ENCODE assay signal across 9 cellular contexts in genomic region chr17:63435681-63436522, GRCh38. TPM values are rescaled to one million over a fixed set of nuclear protein-coding genes. Genes with fewer than 3 reads are reported as not detected.
DNase-seq lines count a peak whose midpoint lies in the region; ATAC-seq, FAIRE-seq and TF ChIP-seq lines count a peak whose summit lies in the region.
"Had no signal": no experiment of that assay in that cellular context is flagged by ENCODE, and none has a peak within 500 bp of the region (broad histone marks: within the 10 kb centered on the region; RNA-seq: fewer than 3 reads in every experiment).

No MANE protein-coding gene starts in this region.

- H3K27me3 ChIP-seq in HepG2 (ENCODE audit: control insufficient read depth in 1 of 2, insufficient read depth in 2 of 2, low read length in 2 of 2): peaks cover 0 to 12% of the 10 kb centered on the region in 2 experiments; a peak in 1 of 5 replicates

- H3K4me3 ChIP-seq in HEK293 (ENCODE audit: low read depth, low read length) (no peak overlapping the region), HepG2 (replicated peaks in 1 of 3; ENCODE audit: insufficient read depth in 1 of 3, low read depth in 2 of 3, low read length in 3 of 3) (no peak overlapping the region)

- no peaks in the 10 kb centered on the region for H3K79me2 ChIP-seq in HepG2 (ENCODE audit: insufficient read depth, low read length)

- no peak overlapping the region for H3K4me2 ChIP-seq in HepG2 (ENCODE audit: low read depth, low read length)

- WGBS in HepG2 (ENCODE audit: low lambda C conversion rate): 51% methylated on average over 20 of the region's 29 CpGs

- no peak overlapping the region for H3K27ac ChIP-seq in HEK293 (ENCODE audit: extremely low read depth, low read depth, low read length)
- peak overlapping the region; percentile 88 for H3K27ac ChIP-seq in VCaP
- no peak overlapping the region for H3K27ac ChIP-seq in HepG2 (ENCODE audit: extremely low read length, insufficient read depth, low read length)

- BruUV-seq in HepG2 (replicated peaks; lab: Mats Ljungman, UMichigan): no TSS peak

- in situ Hi-C loops in HepG2 (cut with HindIII; ENCODE audit: extremely low pct_ligation_motif_present, low pct_unique_long_range_greater_than_20kb): no loop called here

- POLR2A ChIA-PET in HEK293 (lab: Yijun Ruan, JAX): interaction anchor here (1.0 kb wide), 1 partner anchor 9 kb away, joined by 4 read pairs; no protein-coding TSS in a partner anchor
- POLR2A ChIA-PET in HepG2 (lab: Yijun Ruan, JAX): interaction anchor here (1.1 to 1.3 kb wide), 2 partner anchors 61 to 186 kb away, joined by 3 read pairs; partner anchors contain the start of gene MAP3K3

- H4K20me1 ChIP-seq in HepG2 (ENCODE audit: insufficient read depth, low read length): no peaks in the 10 kb centered on the region

- FAIRE-seq in HepG2 (lab: Jason Lieb, UNC): no peak

- TF ChIP-seq EP300 in HepG2 (IDR thresholded peaks at IDR 0.05; ENCODE audit: low read depth in 2 of 2, low read length in 2 of 2) (no peak), HepG2 (CRISPR knock-in tag; IDR thresholded peaks at IDR 0.05; ENCODE audit: borderline replicate concordance) (no peak)

- intact Hi-C loops in HepG2 (cut with micrococcal nuclease; ENCODE audit: unreplicated experiment): no loop called here

- CTCF ChIA-PET in HEK293 (lab: Yijun Ruan, JAX) (interaction anchor here (0.6 to 8.8 kb wide), 12 partner anchors 9 to 404 kb away, joined by 3 to 74 read pairs (median 4); partner anchors contain the start of gene ACE), HepG2 (lab: Yijun Ruan, JAX; ENCODE audit: low intra/inter-chr PET ratio, low total read pairs) (interaction anchor here (1.1 kb wide), 1 partner anchor 43 kb away, joined by 5 read pairs; no protein-coding TSS in a partner anchor)

- no peak for TF ChIP-seq RAD21 in HepG2 (CRISPR knock-in tag; IDR thresholded peaks at IDR 0.05)

- no peaks in the 10 kb centered on the region; the same call in 1 of the 2 replicates for H3K4me1 ChIP-seq in HEK293 (ENCODE audit: control insufficient read depth, insufficient read depth, low read length)
- peaks cover 55% of the 10 kb centered on the region for H3K4me1 ChIP-seq in HepG2 (ENCODE audit: insufficient read depth, low read length)

- ATAC-seq in HepG2 (peak; percentile 11), HG03457 (IDR thresholded peaks at IDR 0.05; ENCODE audit: unreplicated experiment) (no peak), GM18502 (IDR thresholded peaks at IDR 0.05; ENCODE audit: poor library complexity, unreplicated experiment) (no peak)

- no peaks in the 10 kb centered on the region for H3K9me3 ChIP-seq in HEK293 (ENCODE audit: control insufficient read depth, insufficient read depth, low read depth, low read length)
- no peaks in the 10 kb centered on the region for H3K9me3 ChIP-seq in HepG2 (ENCODE audit: low read length)

- no peak overlapping the region for H3K9ac ChIP-seq in HepG2 (ENCODE audit: insufficient read depth, low read depth, low read length)

- TF ChIP-seq POLR2A in HepG2 (IDR thresholded peaks at IDR 0.05; ENCODE audit: insufficient read depth in 1 of 2, low read depth in 2 of 2, low read length in 2 of 2): no peak

- DNase-seq in COLO668 (lab: John Stamatoyannopoulos, UW; ENCODE audit: unreplicated experiment): peak; percentile 72
- no peak for DNase-seq in HepG2 (ENCODE audit: low spot score)
- no peak for DNase-seq in activated naive CD4-positive, alpha-beta T cell treated with anti-CD3 and anti-CD28 coated beads, Interleukin-2, amount 50 U/mL, for 16 hours
- DNase-seq in foreskin melanocyte: no peak
- DNase-seq: activated effector memory CD4-positive, alpha-beta T cell treated with Interleukin-2 at 50 U/mL for 16 hours had no signal

- peaks cover 0 to 6% of the 10 kb centered on the region in 2 experiments; a peak in 1 of 3 replicates for H3K36me3 ChIP-seq in HEK293 (ENCODE audit: control insufficient read depth in 2 of 2, insufficient read depth in 1 of 2, low read length in 2 of 2)
- H3K36me3 ChIP-seq in HepG2 (replicated peaks in 1 of 2; ENCODE audit: control insufficient read depth in 1 of 2, insufficient read depth in 2 of 2, low read length in 2 of 2): no peaks in the 10 kb centered on the region

- no peak overlapping the region for H2AFZ ChIP-seq in HepG2 (ENCODE audit: low read length)

- TF ChIP-seq CTCF in HEK293 (tag by site-specific recombination; IDR thresholded peaks at IDR 0.05) (no peak), VCaP (conservative IDR thresholded peaks at IDR 0.05) (peak; percentile 37), HepG2 (CRISPR knock-in tag; IDR thresholded peaks at IDR 0.05) (peak; percentile 47)

TF ChIP-seq in HEK293, 187 proteins besides CTCF, POLR2A, EP300 and RAD21 (continues in another document):
- TF ChIP-seq ZNF501 (tag by site-specific recombination; IDR thresholded peaks at IDR 0.05) (no peak), SALL2 (tag by site-specific recombination; IDR thresholded peaks at IDR 0.05; ENCODE audit: borderline replicate concordance) (no peak), GLIS2 (tag by site-specific recombination; IDR thresholded peaks at IDR 0.05) (no peak), OSR2 (tag by site-specific recombination; IDR thresholded peaks at IDR 0.05) (0 out of 2 replicates have a peak, but pooled peaks have one; percentile 12), GLIS1 (tag by site-specific recombination; IDR thresholded peaks at IDR 0.05) (peak; percentile 67)

TF ChIP-seq in HepG2, 621 proteins besides CTCF, POLR2A, EP300 and RAD21 (continues in another document):
- TF ChIP-seq ZBTB33 (CRISPR knock-in tag; IDR thresholded peaks at IDR 0.05) (peak; percentile 62), PCBP2 (optimal IDR thresholded peaks at IDR 0.05; ENCODE audit: low read depth, low read length, poor library complexity, severe bottlenecking) (no peak)

RNA-seq across cellular contexts. Expression of gene CYB561, which starts 10.2 kb away (rescaled TPM):
- total RNA-seq in HepG2 (2016; rRNA removed; fragmentation: Illumina TruSeq; extraction: Trizol): 3.1 and 6.7 TPM in 2 replicates
- total RNA-seq in HepG2 (2016; cell fraction: cytosol; rRNA removed; fragmentation: Illumina TruSeq; extraction: Trizol; ENCODE audit: low read depth): 2.0 TPM in 2 replicates
- 3.7 and 6.3 TPM in 2 replicates for total RNA-seq in HepG2 (2016; cell fraction: insoluble cytoplasmic fraction; rRNA removed; fragmentation: Illumina TruSeq; extraction: Trizol)
- 5.5 and 6.5 TPM in 2 replicates for total RNA-seq in HepG2 (2016; cell fraction: membrane; rRNA removed; fragmentation: Illumina TruSeq; extraction: Trizol)
- total RNA-seq in HepG2 (2016; cell fraction: nucleus; rRNA removed; fragmentation: Illumina TruSeq; extraction: Trizol): 3.5 and 4.9 TPM in 2 replicates
- polyA plus RNA-seq in HepG2 (2011; rRNA removed): 1.5 and 1.6 TPM in 2 replicates
- 1.1 and 1.3 TPM in 2 replicates for polyA plus RNA-seq in HepG2 (2011; cell fraction: cytosol; rRNA removed)
- 2.1 and 2.4 TPM in 2 replicates for polyA plus RNA-seq in HepG2 (2011; cell fraction: nucleus; rRNA removed)
- 1.1 and 1.3 TPM in 2 replicates for polyA plus RNA-seq in HepG2 (2012)
- polyA plus RNA-seq in HepG2 (2016; cell fraction: cytosol; fragmentation: Illumina TruSeq; extraction: Trizol; ENCODE audit: low read depth): 1.9 and 2.3 TPM in 2 replicates
- 3.5 and 4.0 TPM in 2 replicates for polyA plus RNA-seq in HepG2 (2016; cell fraction: insoluble cytoplasmic fraction; fragmentation: Illumina TruSeq; extraction: Trizol; ENCODE audit: low read depth)
- polyA plus RNA-seq in HepG2 (2016; cell fraction: membrane; fragmentation: Illumina TruSeq; extraction: Trizol; ENCODE audit: low read depth): 4.5 and 4.6 TPM in 2 replicates
- 9.1 TPM in 2 replicates for polyA plus RNA-seq in HepG2 (2016; cell fraction: nucleus; fragmentation: Illumina TruSeq; extraction: Trizol; ENCODE audit: insufficient read depth, low read depth)
- 10.1 and 69.6 TPM in 2 replicates for polyA minus RNA-seq in HepG2 (2011; rRNA and poly(A)+ RNA removed; ENCODE audit: low replicate concordance)
- 1.1 TPM in 2 replicates for polyA minus RNA-seq in HepG2 (2011; cell fraction: cytosol; rRNA and poly(A)+ RNA removed)
- polyA minus RNA-seq in HepG2 (2011; cell fraction: nucleus; rRNA and poly(A)+ RNA removed): 1.4 and 2.6 TPM in 2 replicates

RNA-seq across cellular contexts. Expression of gene ACE, which starts 41.0 kb away (rescaled TPM):
- 0.13 TPM in 1 of 2 replicates, not detected in the other for total RNA-seq in HepG2 (2016; rRNA removed; fragmentation: Illumina TruSeq; extraction: Trizol)
- total RNA-seq in HepG2 (2016; cell fraction: cytosol; rRNA removed; fragmentation: Illumina TruSeq; extraction: Trizol; ENCODE audit: low read depth): not detected in 2 replicates
- 0.15 TPM in 1 of 2 replicates, not detected in the other for total RNA-seq in HepG2 (2016; cell fraction: insoluble cytoplasmic fraction; rRNA removed; fragmentation: Illumina TruSeq; extraction: Trizol)
- not detected in 2 replicates for total RNA-seq in HepG2 (2016; cell fraction: membrane; rRNA removed; fragmentation: Illumina TruSeq; extraction: Trizol)
- not detected in 2 replicates for total RNA-seq in HepG2 (2016; cell fraction: nucleus; rRNA removed; fragmentation: Illumina TruSeq; extraction: Trizol)
- polyA plus RNA-seq in HepG2 (2011; rRNA removed): 0.03 and 0.08 TPM in 2 replicates
- 0.05 TPM in 1 of 2 replicates, not detected in the other for polyA plus RNA-seq in HepG2 (2011; cell fraction: cytosol; rRNA removed)
- 0.09 and 0.11 TPM in 2 replicates for polyA plus RNA-seq in HepG2 (2011; cell fraction: nucleus; rRNA removed)
- polyA plus RNA-seq in HepG2 (2012): 0.13 and 0.23 TPM in 2 replicates
- not detected in 2 replicates for polyA plus RNA-seq in HepG2 (2016; cell fraction: cytosol; fragmentation: Illumina TruSeq; extraction: Trizol; ENCODE audit: low read depth)
- polyA plus RNA-seq in HepG2 (2016; cell fraction: insoluble cytoplasmic fraction; fragmentation: Illumina TruSeq; extraction: Trizol; ENCODE audit: low read depth): not detected in 2 replicates
- not detected in 2 replicates for polyA plus RNA-seq in HepG2 (2016; cell fraction: membrane; fragmentation: Illumina TruSeq; extraction: Trizol; ENCODE audit: low read depth)
- 0.56 TPM in 1 of 2 replicates, not detected in the other for polyA plus RNA-seq in HepG2 (2016; cell fraction: nucleus; fragmentation: Illumina TruSeq; extraction: Trizol; ENCODE audit: insufficient read depth, low read depth)
- polyA minus RNA-seq in HepG2 (2011; rRNA and poly(A)+ RNA removed; ENCODE audit: low replicate concordance): 0.37 TPM in 1 of 2 replicates, not detected in the other
- not detected in 2 replicates for polyA minus RNA-seq in HepG2 (2011; cell fraction: cytosol; rRNA and poly(A)+ RNA removed)
- polyA minus RNA-seq in HepG2 (2011; cell fraction: nucleus; rRNA and poly(A)+ RNA removed): 0.26 TPM in 1 of 2 replicates, not detected in the other
